8 cellular contexts compared by ENCODE assay signal in the genomic region with DNA sequence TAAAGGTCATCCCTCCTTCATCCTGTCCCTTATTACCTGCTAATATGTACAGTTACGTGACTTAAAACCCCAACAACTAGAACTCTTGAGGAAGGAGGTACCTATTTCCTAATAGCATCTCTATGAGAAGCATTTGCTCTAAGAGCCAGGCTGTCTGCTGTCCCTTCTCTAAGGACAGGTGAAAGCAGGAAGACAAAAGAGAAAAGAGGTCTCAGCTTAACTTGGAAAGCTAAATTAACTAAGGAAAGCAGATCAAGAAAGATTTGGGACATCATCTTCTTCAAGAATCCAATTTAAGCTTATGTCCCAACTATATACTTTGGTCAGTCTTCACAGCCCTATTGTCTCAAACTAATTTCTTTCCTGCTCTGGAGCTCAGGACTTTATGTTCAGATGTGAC. TPM values are rescaled to one million over a fixed set of nuclear protein-coding genes. Genes with fewer than 3 reads are reported as not detected.
A peak's percentile ranks its signal among the peaks of the same experiment; 100 is the strongest.
DNase-seq lines count a peak whose midpoint lies in the region; ATAC-seq and TF ChIP-seq lines count a peak whose summit lies in the region.

No MANE protein-coding gene starts in this region.

- TF ChIP-seq CTCF in HCT116 (IDR thresholded peaks at IDR 0.05 in 2 of 3, conservative IDR thresholded peaks at IDR 0.05 in 1 of 3; ENCODE audit: borderline replicate concordance in 1 of 3, insufficient read depth in 1 of 3, low read depth in 2 of 3, low read length in 2 of 3) = no peak
- TF ChIP-seq CTCF in WTC11 (IDR thresholded peaks at IDR 0.05) = no peak
- no peak for TF ChIP-seq CTCF in gastroesophageal sphincter (IDR thresholded peaks at IDR 0.05)
- no peak for TF ChIP-seq CTCF in smooth muscle cell (IDR thresholded peaks at IDR 0.05; ENCODE audit: borderline replicate concordance, insufficient read depth, poor library complexity, severe bottlenecking)
- TF ChIP-seq CTCF in mucosa of descending colon (IDR thresholded peaks at IDR 0.05) = no peak

- H3K36me3 Mint-ChIP-seq in WTC11 = no peaks in the 10 kb centered on the region

- TF ChIP-seq EP300 in gastroesophageal sphincter (IDR thresholded peaks at IDR 0.05) = no peak

- H3K9ac ChIP-seq in HCT116 (ENCODE audit: low read length) (no peak overlapping the region), smooth muscle cell (ENCODE audit: low read depth) (peak overlapping the region; percentile 57)

- H3K9me3 ChIP-seq in HCT116 (ENCODE audit: control insufficient read depth in 1 of 2, insufficient read depth in 1 of 2, low read depth in 1 of 2, low read length in 2 of 2) = no peaks in the 10 kb centered on the region
- H3K9me3 ChIP-seq in gastroesophageal sphincter = no peaks in the 10 kb centered on the region
- H3K9me3 ChIP-seq in smooth muscle cell (replicated peaks; ENCODE audit: low read depth) = no peaks in the 10 kb centered on the region
- no peaks in the 10 kb centered on the region for H3K9me3 ChIP-seq in mucosa of descending colon

- no peak for TF ChIP-seq POLR2A in HCT116 (IDR thresholded peaks at IDR 0.05; ENCODE audit: borderline replicate concordance, extremely low read depth, insufficient read depth, insufficient read length)
- no peak for TF ChIP-seq POLR2A in gastroesophageal sphincter (IDR thresholded peaks at IDR 0.05)

- 17 to 20% methylated on average over 1 of the region's 1 CpG for WGBS in gastroesophageal sphincter (ENCODE audit: low coverage in 1 of 2), 2 donors
- WGBS in smooth muscle cell (ENCODE audit: low lambda C conversion rate) = 83% methylated on average over 1 of the region's 1 CpG

- no peak for TF ChIP-seq RAD21 in HCT116 (IDR thresholded peaks at IDR 0.05; ENCODE audit: low read depth)

- peaks cover 47% of the 10 kb centered on the region for H3K27me3 Mint-ChIP-seq in WTC11 (ENCODE audit: low read depth)

- no peaks in the 10 kb centered on the region for H3K27me3 ChIP-seq in HCT116 (ENCODE audit: insufficient read depth, low read length)
- no peaks in the 10 kb centered on the region for H3K27me3 ChIP-seq in gastroesophageal sphincter
- H3K27me3 ChIP-seq in smooth muscle cell (ENCODE audit: low read depth) = peaks cover under 1% of the 10 kb centered on the region

- H3K27ac Mint-ChIP-seq in WTC11 = no peak overlapping the region

- peaks cover 14% of the 10 kb centered on the region; the same call in 1 of the 2 replicates for H4K20me1 ChIP-seq in HCT116 (ENCODE audit: insufficient read depth)
- H4K20me1 ChIP-seq in smooth muscle cell (ENCODE audit: low read depth) = peaks cover 70% of the 10 kb centered on the region

- BruUV-seq in HCT116 (replicated peaks; lab: Mats Ljungman, UMichigan) = no TSS peak

- no peak for ATAC-seq in HCT116
- ATAC-seq in WTC11 = no peak
- no peak for ATAC-seq in gastroesophageal sphincter
- ATAC-seq in GM21423 (IDR thresholded peaks at IDR 0.05; ENCODE audit: unreplicated experiment) = no peak
- no peak for ATAC-seq in mucosa of descending colon

- H3K4me1 ChIP-seq in HCT116 (ENCODE audit: control insufficient read depth in 1 of 2, insufficient read depth in 2 of 2, low read length in 2 of 2) (peaks cover 18 to 47% of the 10 kb centered on the region in 2 experiments; a peak in 3 of 4 replicates), gastroesophageal sphincter (peaks cover 5 to 75% (median 26%) of the 10 kb centered on the region in 3 donors), smooth muscle cell (ENCODE audit: low read depth) (peaks cover 42% of the 10 kb centered on the region), mucosa of descending colon (ENCODE audit: low read depth) (peaks cover 26% of the 10 kb centered on the region)

- CTCF ChIA-PET in HCT116 (lab: Charles Lee) = no interaction called here
- CTCF ChIA-PET in WTC11 (lab: Charles Lee) = no interaction called here

- H3K4me2 ChIP-seq in HCT116 (ENCODE audit: low read length) = peak overlapping the region; percentile 87
- peak overlapping the region; percentile 92 for H3K4me2 ChIP-seq in smooth muscle cell

- H3K9me3 Mint-ChIP-seq in WTC11 = no peaks in the 10 kb centered on the region

- peak overlapping the region; percentile 80 for H3K4me3 Mint-ChIP-seq in WTC11

- POLR2A ChIA-PET in HCT116 (lab: Charles Lee) (no interaction called here), WTC11 (lab: Charles Lee) (no interaction called here)

- H3K79me2 ChIP-seq in HCT116 (ENCODE audit: insufficient read depth, low read length) (peaks cover 72% of the 10 kb centered on the region), smooth muscle cell (ENCODE audit: low read depth) (peaks cover 70% of the 10 kb centered on the region)

- H2AFZ ChIP-seq in HCT116 (ENCODE audit: low read depth, low read length, poor library complexity, severe bottlenecking) = no peak overlapping the region
- H2AFZ ChIP-seq in smooth muscle cell (ENCODE audit: low read depth) = no peak overlapping the region

- RAD21 ChIA-PET in HCT116 (lab: Charles Lee; ENCODE audit: low non-redundant PET in 1 of 2, low total read pairs in 2 of 2, uncharacterized antibody in 2 of 2, unreplicated experiment in 2 of 2) = no interaction called here

- H3K27ac ChIP-seq in HCT116 (ENCODE audit: low read depth, low read length) (no peak overlapping the region), gastroesophageal sphincter (peak overlapping the region in 1 of 4 donors; percentile 97), smooth muscle cell (ENCODE audit: low read depth) (no peak overlapping the region)

- H3F3A ChIP-seq in smooth muscle cell (ENCODE audit: low read depth) = peaks cover 10% of the 10 kb centered on the region

- H3K36me3 ChIP-seq in HCT116 (ENCODE audit: control insufficient read depth in 1 of 2, insufficient read depth in 2 of 2, low read length in 2 of 2) = peaks cover 0 to 21% of the 10 kb centered on the region in 2 experiments; a peak in 1 of 4 replicates
- H3K36me3 ChIP-seq in gastroesophageal sphincter = no peaks in the 10 kb centered on the region
- no peaks in the 10 kb centered on the region for H3K36me3 ChIP-seq in smooth muscle cell (ENCODE audit: low read depth)
- H3K36me3 ChIP-seq in mucosa of descending colon (ENCODE audit: low read depth) = no peaks in the 10 kb centered on the region

- peaks cover 43% of the 10 kb centered on the region for H3K4me1 Mint-ChIP-seq in WTC11

- no peaks in the 10 kb centered on the region for H3K9me2 ChIP-seq in HCT116 (ENCODE audit: insufficient read depth)

- H3K4me3 ChIP-seq in HCT116 (replicated peaks in 1 of 2; ENCODE audit: low read depth in 1 of 2, low read length in 2 of 2) (peak overlapping the region in 1 of 2 experiments; percentile 78; a peak in 2 of 4 replicates), gastroesophageal sphincter (peak overlapping the region; percentile 66 to 80), smooth muscle cell (peak overlapping the region; percentile 83), mucosa of descending colon (no peak overlapping the region)

- no peak for DNase-seq in HCT116 (ENCODE audit: low read depth, low spot score)
- DNase-seq in WTC11 (ENCODE audit: low spot score) = no peak
- no peak for DNase-seq in smooth muscle cell (lab: John Stamatoyannopoulos, UW; ENCODE audit: unreplicated experiment)
- DNase-seq in COLO668 (lab: John Stamatoyannopoulos, UW; ENCODE audit: unreplicated experiment) = no peak
- DNase-seq in mucosa of descending colon = no peak
- DNase-seq in hypothalamus (lab: John Stamatoyannopoulos, UW) = no peak

- intact Hi-C loops in HCT116 (cut with micrococcal nuclease) (no loop called here), mucosa of descending colon (cut with DNase I, micrococcal nuclease) (no loop called here)

TF ChIP-seq in HCT116, 20 proteins besides CTCF, POLR2A, EP300 and RAD21 (continues in another document):
- TF ChIP-seq EZH2phosphoT487 (IDR thresholded peaks at IDR 0.05; ENCODE audit: borderline replicate concordance) (no peak), SIN3A (IDR thresholded peaks at IDR 0.05; ENCODE audit: low read depth) (no peak), CBX3 (IDR thresholded peaks at IDR 0.05; ENCODE audit: low read depth) (no peak), FOSL1 (IDR thresholded peaks at IDR 0.05; ENCODE audit: low read depth) (no peak)

TF ChIP-seq in WTC11, 78 proteins besides CTCF, POLR2A, EP300 and RAD21 (continues in another document):
- TF ChIP-seq, protein P1, sequence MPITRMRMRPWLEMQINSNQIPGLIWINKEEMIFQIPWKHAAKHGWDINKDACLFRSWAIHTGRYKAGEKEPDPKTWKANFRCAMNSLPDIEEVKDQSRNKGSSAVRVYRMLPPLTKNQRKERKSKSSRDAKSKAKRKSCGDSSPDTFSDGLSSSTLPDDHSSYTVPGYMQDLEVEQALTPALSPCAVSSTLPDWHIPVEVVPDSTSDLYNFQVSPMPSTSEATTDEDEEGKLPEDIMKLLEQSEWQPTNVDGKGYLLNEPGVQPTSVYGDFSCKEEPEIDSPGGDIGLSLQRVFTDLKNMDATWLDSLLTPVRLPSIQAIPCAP (CRISPR knock-in tag; IDR thresholded peaks at IDR 0.05) = no peak
- TF ChIP-seq, protein P2, sequence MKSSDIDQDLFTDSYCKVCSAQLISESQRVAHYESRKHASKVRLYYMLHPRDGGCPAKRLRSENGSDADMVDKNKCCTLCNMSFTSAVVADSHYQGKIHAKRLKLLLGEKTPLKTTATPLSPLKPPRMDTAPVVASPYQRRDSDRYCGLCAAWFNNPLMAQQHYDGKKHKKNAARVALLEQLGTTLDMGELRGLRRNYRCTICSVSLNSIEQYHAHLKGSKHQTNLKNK (CRISPR knock-in tag; IDR thresholded peaks at IDR 0.05) = no peak
- TF ChIP-seq ZBTB21 (CRISPR knock-in tag; IDR thresholded peaks at IDR 0.05; ENCODE audit: borderline replicate concordance) (no peak), SOX15 (CRISPR knock-in tag; IDR thresholded peaks at IDR 0.05) (no peak), IRF2 (CRISPR knock-in tag; IDR thresholded peaks at IDR 0.05; ENCODE audit: borderline replicate concordance, low read depth) (no peak)

RNA-seq across cellular contexts. Expression of a gene that starts 2.9 kb away (rescaled TPM):
- 27.1 TPM for total RNA-seq in HCT116 (2021; ENCODE audit: unreplicated experiment)
- polyA plus RNA-seq in HCT116 (2012) = 21.8 and 28.5 TPM in 2 replicates
- total RNA-seq in WTC11 (2021) = 13.7 to 17.7 TPM (median 15.3 TPM) in 3 replicates
- total RNA-seq in gastroesophageal sphincter = 10 to 100 TPM; 42.5 to 67.5 (median 56.7) TPM
- total RNA-seq in smooth muscle cell = 36.8 and 38.5 TPM in 2 replicates
- 15.7 and 21.2 TPM in 2 replicates for polyA plus RNA-seq in smooth muscle cell
- 10 to 100 TPM; 49.3 to 61.1 (median 55.0) TPM for total RNA-seq in mucosa of descending colon
